In genomic region chr18:565562-566061, GRCh38 we compare ENCODE assay signal across 20 cellular contexts. TPM values are rescaled to one million over a fixed set of nuclear protein-coding genes. Genes with fewer than 3 reads are reported as not detected.
A peak's percentile ranks its signal among the peaks of the same experiment; 100 is the strongest.
DNase-seq lines count a peak whose midpoint lies in the region; ATAC-seq, FAIRE-seq and TF ChIP-seq lines count a peak whose summit lies in the region.
"Had no signal": no experiment of that assay in that cellular context is flagged by ENCODE, and none has a peak within 500 bp of the region (broad histone marks: within the 10 kb centered on the region; RNA-seq: fewer than 3 reads in every experiment).

No MANE protein-coding gene starts in this region.

- H2AFZ ChIP-seq in K562 (ENCODE audit: low read depth, low read length) (no peak overlapping the region), mesenchymal stem cell (ENCODE audit: low read depth, low read length) (no peak overlapping the region)

- no peak overlapping the region for H2BK12ac ChIP-seq in mesenchymal stem cell (ENCODE audit: low read length in 2 of 2)

- peak overlapping the region; percentile 33 for H4K8ac ChIP-seq in mesenchymal stem cell (ENCODE audit: low read length)

- no TSS peak for BruUV-seq in K562 (replicated peaks; lab: Mats Ljungman, UMichigan)

- no peak overlapping the region for H3K14ac ChIP-seq in mesenchymal stem cell (ENCODE audit: low read length in 2 of 2)

- no peaks in the 10 kb centered on the region for H3K9me3 ChIP-seq in K562 (replicated peaks; ENCODE audit: control insufficient read depth, insufficient read depth, low read depth, low read length)
- H3K9me3 ChIP-seq in mesenchymal stem cell (ENCODE audit: control insufficient read depth, low read length) = no peaks in the 10 kb centered on the region
- H3K9me3 ChIP-seq: A549, Caco-2 had no signal

- TF ChIP-seq POLR2A in K562 (conservative IDR thresholded peaks at IDR 0.05) = no peak
- no peak for TF ChIP-seq POLR2A in GM12892 (IDR thresholded peaks at IDR 0.05; ENCODE audit: low read depth, low read length)

- H3K36me3 ChIP-seq in K562 (ENCODE audit: control insufficient read depth, insufficient read depth, low read length) (no peaks in the 10 kb centered on the region), mesenchymal stem cell (ENCODE audit: control insufficient read depth in 1 of 2, insufficient read depth in 2 of 2, low read depth in 1 of 2, low read length in 2 of 2) (no peaks in the 10 kb centered on the region)

- no peak overlapping the region for H2BK15ac ChIP-seq in mesenchymal stem cell (ENCODE audit: low read depth, poor library complexity, severe bottlenecking)

- H3K4me1 ChIP-seq in K562 (replicated peaks in 1 of 2; ENCODE audit: control insufficient read depth in 2 of 2, insufficient read depth in 2 of 2, low read length in 2 of 2) = no peaks in the 10 kb centered on the region
- H3K4me1 ChIP-seq in mesenchymal stem cell (ENCODE audit: control insufficient read depth, insufficient read depth, low read depth, low read length) = no peaks in the 10 kb centered on the region
- H3K4me1 ChIP-seq: A549 had no signal

- H3K27ac ChIP-seq in K562 (ENCODE audit: extremely low read depth, low read depth, low read length) (no peak overlapping the region), mesenchymal stem cell (ENCODE audit: low read length, poor library complexity, severe bottlenecking) (no peak overlapping the region)
- H3K27ac ChIP-seq: 22Rv1, A549 had no signal

- H3K79me1 ChIP-seq in mesenchymal stem cell (replicated peaks; ENCODE audit: low read length, poor library complexity, severe bottlenecking) = no peaks in the 10 kb centered on the region

- H3K4me3 ChIP-seq in K562 = no peak overlapping the region
- no peak overlapping the region for H3K4me3 ChIP-seq in mesenchymal stem cell (ENCODE audit: insufficient read depth in 1 of 2, low read depth in 1 of 2, low read length in 2 of 2)
- H3K4me3 ChIP-seq: A549 had no signal

- intact Hi-C loops in Right ventricle myocardium superior (cut with DNase I) (no loop called here), Right ventricle myocardium inferior (cut with DNase I) (no loop called here), K562 (cut with micrococcal nuclease) (no loop called here)

- CTCF ChIA-PET in K562 (lab: Yijun Ruan, JAX; ENCODE audit: low intra/inter-chr PET ratio) = no interaction called here

- no peak overlapping the region for H3K9ac ChIP-seq in K562 (ENCODE audit: insufficient read depth in 1 of 2, low read depth in 2 of 2, low read length in 2 of 2)
- no peak overlapping the region for H3K9ac ChIP-seq in mesenchymal stem cell (ENCODE audit: low read length)

- DNase-seq in Right ventricle myocardium superior (no peak), Right ventricle myocardium inferior (ENCODE audit: missing footprints) (no peak), K562 (ENCODE audit: extremely low read depth in 1 of 4, low spot score in 3 of 4) (no peak), mesenchymal stem cell (no peak), osteocyte (ENCODE audit: extremely low spot score, unreplicated experiment) (peak; percentile 62), DMS79 treated with DMSO at 0.1 percent for 48 hours (lab: John Stamatoyannopoulos, UW) (no peak), GM12892 (ENCODE audit: insufficient read length) (no peak), activated T-cell treated with anti-CD3 and anti-CD28 coated beads for 4 hours (no peak)
- DNase-seq: AML-193; Caco-2; CD4-positive, alpha-beta T cell; GDM1; HCEC 1CT had no signal

- TF ChIP-seq CTCF in K562 (IDR thresholded peaks at IDR 0.05 in 2 of 3, conservative IDR thresholded peaks at IDR 0.05 in 1 of 3; ENCODE audit: insufficient read depth in 2 of 3, low read depth in 1 of 3, low read length in 3 of 3) (no peak), osteocyte (IDR thresholded peaks at IDR 0.05) (no peak)

- no peak overlapping the region for H3K23ac ChIP-seq in mesenchymal stem cell (ENCODE audit: low read length in 2 of 2)

- no peaks in the 10 kb centered on the region for H3K4me1 Mint-ChIP-seq in osteocyte (ENCODE audit: unreplicated experiment)

- H3K79me2 ChIP-seq in K562 (ENCODE audit: control insufficient read depth, insufficient read depth, low read length) = no peaks in the 10 kb centered on the region

- H3K4me2 ChIP-seq in K562 (ENCODE audit: insufficient read depth, low read length) (no peak overlapping the region), mesenchymal stem cell (ENCODE audit: low read length, poor library complexity, severe bottlenecking) (no peak overlapping the region)
- H3K4me2 ChIP-seq: A549 had no signal

- H3K4ac ChIP-seq in mesenchymal stem cell (ENCODE audit: low read depth in 1 of 2, low read length in 2 of 2) = no peak overlapping the region

- H3K36me3 Mint-ChIP-seq in osteocyte (ENCODE audit: unreplicated experiment) = no peaks in the 10 kb centered on the region

- ATAC-seq in Right ventricle myocardium superior (ENCODE audit: poor library complexity) (peak; percentile 15), Right ventricle myocardium inferior (no peak), K562 (peak; percentile 49)
- ATAC-seq: A549 had no signal

- TF ChIP-seq RAD21 in K562 (CRISPR knock-in tag; conservative IDR thresholded peaks at IDR 0.05 in 1 of 2, IDR thresholded peaks at IDR 0.05 in 1 of 2) = no peak

- H3K27me3 Mint-ChIP-seq in osteocyte (ENCODE audit: unreplicated experiment) = peaks cover 32% of the 10 kb centered on the region

- no peaks in the 10 kb centered on the region for H3K9me1 ChIP-seq in K562 (ENCODE audit: control insufficient read depth, insufficient read depth, low read length)

- no peaks in the 10 kb centered on the region for H3K9me3 Mint-ChIP-seq in osteocyte (ENCODE audit: unreplicated experiment)
- H3K9me3 Mint-ChIP-seq: CD4-positive, alpha-beta T cell had no signal

- H3K27me3 ChIP-seq in K562 (ENCODE audit: control insufficient read depth in 2 of 2, insufficient read depth in 2 of 2, low read length in 2 of 2) (peaks cover 17 to 33% of the 10 kb centered on the region in 2 experiments; a peak in 4 of 5 replicates), mesenchymal stem cell (ENCODE audit: control insufficient read depth in 1 of 2, insufficient read depth in 1 of 2, low read length in 2 of 2) (peaks cover 9 to 24% of the 10 kb centered on the region in 2 experiments)

- no peak overlapping the region for H3K27ac Mint-ChIP-seq in osteocyte (ENCODE audit: unreplicated experiment)
- H3K27ac Mint-ChIP-seq: CD4-positive, alpha-beta T cell had no signal

- H2BK5ac ChIP-seq in mesenchymal stem cell (ENCODE audit: low read depth, low read length, poor library complexity, severe bottlenecking) = no peak overlapping the region

- POLR2A ChIA-PET in K562 (lab: Yijun Ruan, JAX) = interaction anchor here (1.8 kb wide), 1 partner anchor 35 kb away, joined by 5 read pairs; no protein-coding TSS in a partner anchor

- no peaks in the 10 kb centered on the region for H4K20me1 ChIP-seq in K562 (replicated peaks; ENCODE audit: control insufficient read depth, insufficient read depth, low read length)

- H2AK5ac ChIP-seq in mesenchymal stem cell (ENCODE audit: low read length, severe bottlenecking) = no peak overlapping the region

- peak overlapping the region in 1 of 2 experiments; percentile 5 for H3K18ac ChIP-seq in mesenchymal stem cell (ENCODE audit: low read depth in 1 of 2, low read length in 2 of 2)

- no peak overlapping the region for H3K4me3 Mint-ChIP-seq in osteocyte (ENCODE audit: unreplicated experiment)
- H3K4me3 Mint-ChIP-seq: CD4-positive, alpha-beta T cell had no signal

- 5% methylated on average over 7 of the region's 7 CpGs for WGBS in K562 (ENCODE audit: insufficient coverage, low coverage, missing lambda C conversion rate)
- WGBS in mesenchymal stem cell = 85% methylated on average over 7 of the region's 7 CpGs

- in situ Hi-C loops in K562 (cut with MboI) = no loop called here

- no peak overlapping the region for H4K91ac ChIP-seq in mesenchymal stem cell (ENCODE audit: low read length)

- no peak for TF ChIP-seq EP300 in K562 (IDR thresholded peaks at IDR 0.05; ENCODE audit: low read length)

- FAIRE-seq in K562 (lab: Jason Lieb, UNC) (no peak), GM12892 (lab: Jason Lieb, UNC) (no peak)
- FAIRE-seq: A549, D721Med had no signal

- H2BK120ac ChIP-seq in mesenchymal stem cell (ENCODE audit: low read depth, low read length) = no peak overlapping the region

RNA-seq across cellular contexts. Expression of gene CETN1, which starts 14.6 kb away (rescaled TPM):
- not detected for total RNA-seq in Right ventricle myocardium superior
- not detected for total RNA-seq in Right ventricle myocardium inferior
- not detected in 2 replicates for total RNA-seq in K562 (2011; cell fraction: chromatin; rRNA removed; ENCODE audit: low replicate concordance)
- not detected in 2 replicates for total RNA-seq in K562 (2011; cell fraction: nucleolus; rRNA removed)
- total RNA-seq in K562 (2011; cell fraction: nucleoplasm; rRNA removed) = not detected in 2 replicates
- 0.18 and 0.33 TPM in 2 replicates for total RNA-seq in K562 (2014; rRNA removed)
- not detected in 2 replicates for total RNA-seq in K562 (2014; rRNA removed; fragmentation: Illumina TruSeq; extraction: Trizol)
- total RNA-seq in K562 (2015; rRNA removed; fragmentation: Illumina TruSeq; extraction: Trizol) = 0.07 and 0.11 TPM in 2 replicates
- 0.16 TPM in 1 of 2 replicates, not detected in the other for total RNA-seq in K562 (2021)
- not detected in 2 replicates for polyA plus RNA-seq in K562 (2011; rRNA removed)
- polyA plus RNA-seq in K562 (2011; cell fraction: cytosol; rRNA removed) = not detected in 2 replicates
- polyA plus RNA-seq in K562 (2011; cell fraction: nucleus; rRNA removed) = not detected in 2 replicates
- 0.09 and 0.98 TPM in 2 replicates for polyA plus RNA-seq in K562 (2012)
- polyA plus RNA-seq in K562 (2014; fragmentation: Illumina TruSeq; extraction: Trizol) = 0.19 and 0.28 TPM in 2 replicates
- under 1 TPM; 0.11 to 0.34 TPM for polyA plus RNA-seq in K562 (2014; fragmentation: Nextera tagmentation; extraction: Ambion mirVana)
- 0.25 TPM in 1 of 2 replicates, not detected in the other for polyA plus RNA-seq in K562 (2014; rRNA removed)
- not detected in 2 replicates for polyA minus RNA-seq in K562 (2011; rRNA and poly(A)+ RNA removed)
- not detected in 2 replicates for polyA minus RNA-seq in K562 (2011; cell fraction: cytosol; rRNA and poly(A)+ RNA removed)
- not detected in 2 replicates for polyA minus RNA-seq in K562 (2011; cell fraction: nucleus; rRNA and poly(A)+ RNA removed)
- not detected for polyA plus RNA-seq in mesenchymal stem cell (2013, experiment 1 of 2)
- not detected for polyA plus RNA-seq in mesenchymal stem cell (2013, experiment 2 of 2)
- not detected in 2 replicates for total RNA-seq in osteocyte
- polyA plus RNA-seq in GM12892 (2012; ENCODE audit: missing spikeins) = not detected
- total RNA-seq: Caco-2; CD4-positive, alpha-beta T cell; Daoy; H4; HT-29 had no signal
- polyA plus RNA-seq: A549, BJ had no signal

RNA-seq across cellular contexts. Expression of gene CLUL1, which starts 31.2 kb away (rescaled TPM):
- total RNA-seq in Right ventricle myocardium superior = 0.22 TPM
- total RNA-seq in Right ventricle myocardium inferior = 0.43 TPM
- total RNA-seq in K562 (2011; cell fraction: chromatin; rRNA removed; ENCODE audit: low replicate concordance) = 0.16 and 2.2 TPM in 2 replicates
- 1.0 TPM in 1 of 2 replicates, not detected in the other for total RNA-seq in K562 (2011; cell fraction: nucleolus; rRNA removed)
- 0.51 TPM in 1 of 2 replicates, not detected in the other for total RNA-seq in K562 (2011; cell fraction: nucleoplasm; rRNA removed)
- 0.86 TPM in 1 of 2 replicates, not detected in the other for total RNA-seq in K562 (2014; rRNA removed)
- 0.40 and 0.41 TPM in 2 replicates for total RNA-seq in K562 (2014; rRNA removed; fragmentation: Illumina TruSeq; extraction: Trizol)
- total RNA-seq in K562 (2015; rRNA removed; fragmentation: Illumina TruSeq; extraction: Trizol) = 0.76 TPM in 1 of 2 replicates, not detected in the other
- not detected in 2 replicates for total RNA-seq in K562 (2021)
- 0.49 and 0.80 TPM in 2 replicates for polyA plus RNA-seq in K562 (2011; rRNA removed)
- polyA plus RNA-seq in K562 (2011; cell fraction: cytosol; rRNA removed) = 0.09 and 0.27 TPM in 2 replicates
- 0.67 and 1.1 TPM in 2 replicates for polyA plus RNA-seq in K562 (2011; cell fraction: nucleus; rRNA removed)
- 0.43 and 0.54 TPM in 2 replicates for polyA plus RNA-seq in K562 (2012)
- polyA plus RNA-seq in K562 (2014; fragmentation: Illumina TruSeq; extraction: Trizol) = 0.28 TPM in 1 of 2 replicates, not detected in the other
- polyA plus RNA-seq in K562 (2014; fragmentation: Nextera tagmentation; extraction: Ambion mirVana) = under 1 TPM; 0.32 to 0.70 TPM
- 0.30 and 0.41 TPM in 2 replicates for polyA plus RNA-seq in K562 (2014; rRNA removed)
- 0.84 and 1.3 TPM in 2 replicates for polyA minus RNA-seq in K562 (2011; rRNA and poly(A)+ RNA removed)
- polyA minus RNA-seq in K562 (2011; cell fraction: cytosol; rRNA and poly(A)+ RNA removed) = not detected in 2 replicates
- 1.00 TPM in 1 of 2 replicates, not detected in the other for polyA minus RNA-seq in K562 (2011; cell fraction: nucleus; rRNA and poly(A)+ RNA removed)
- not detected for polyA plus RNA-seq in mesenchymal stem cell (2013, experiment 1 of 2)
- polyA plus RNA-seq in mesenchymal stem cell (2013, experiment 2 of 2) = not detected
- total RNA-seq in osteocyte = 0.52 and 0.62 TPM in 2 replicates
- not detected for polyA plus RNA-seq in GM12892 (2012; ENCODE audit: missing spikeins)
- total RNA-seq: CD4-positive, alpha-beta T cell; Daoy; HT-29 had no signal
- polyA plus RNA-seq: A549 had no signal
